Comparison of ENCODE assay signal across 27 cellular contexts in the genomic region with DNA sequence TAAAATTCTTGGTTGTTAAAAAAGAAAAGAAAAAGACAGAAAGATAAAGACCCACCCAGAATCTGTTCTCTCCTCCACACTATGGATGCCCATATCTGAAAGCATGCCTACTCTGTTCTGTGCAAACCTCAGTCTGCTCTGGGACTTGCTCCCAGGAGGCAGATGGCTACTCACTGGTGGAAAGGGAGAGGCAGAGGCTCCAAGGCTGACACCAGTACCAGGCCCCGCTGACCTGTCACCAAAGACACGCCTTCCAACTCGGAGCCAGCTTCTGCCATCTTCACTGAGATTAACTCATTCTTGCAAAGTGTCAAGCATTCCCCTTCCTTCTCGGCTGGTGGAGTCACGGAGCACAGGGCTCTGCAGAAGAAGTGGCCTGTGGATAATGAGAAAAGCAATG. TPM values are rescaled to one million over a fixed set of nuclear protein-coding genes. Genes with fewer than 3 reads are reported as not detected.
A peak's percentile ranks its signal among the peaks of the same experiment; 100 is the strongest.
DNase-seq lines count a peak whose midpoint lies in the region; ATAC-seq, FAIRE-seq and TF ChIP-seq lines count a peak whose summit lies in the region.
"Had no signal": no experiment of that assay in that cellular context is flagged by ENCODE, and none has a peak within 500 bp of the region (broad histone marks: within the 10 kb centered on the region; RNA-seq: fewer than 3 reads in every experiment).

No MANE protein-coding gene starts in this region.

- POLR2A ChIA-PET in WTC11 (lab: Charles Lee), result no interaction called here
- POLR2A ChIA-PET in H1 (lab: Charles Lee; ENCODE audit: partially characterized antibody), result no interaction called here

- no peak for FAIRE-seq in H1 (lab: Jason Lieb, UNC)
- FAIRE-seq: D721Med, GM18507, HepG2 had no signal

- H3K36me3 ChIP-seq in left ventricle myocardium inferior, result peaks cover 17% of the 10 kb centered on the region
- no peaks in the 10 kb centered on the region for H3K36me3 ChIP-seq in H1 (ENCODE audit: control insufficient read depth in 2 of 4, insufficient read depth in 4 of 4, low read length in 3 of 4)
- H3K36me3 ChIP-seq: HAP-1 had no signal

- 81% methylated on average over 5 of the region's 5 CpGs; no CpG with 5 or more reads in 1 of the 2 experiments for WGBS in H1 (ENCODE audit: extremely low coverage in 1 of 2, insufficient coverage in 1 of 2, insufficient read length in 1 of 2, insufficient replicate concordance in 2 of 2, low coverage in 1 of 2, low lambda C conversion rate in 2 of 2, missing lambda C conversion rate in 1 of 2), 2 experiments

- no peak overlapping the region for H3K4ac ChIP-seq in H1 (replicated peaks; ENCODE audit: insufficient read length, low read depth, low read length)

- H2AK5ac ChIP-seq in H1 (ENCODE audit: low read depth, low read length), result no peak overlapping the region

- H3K23me2 ChIP-seq in H1 (ENCODE audit: low read depth, low read length), result no peaks in the 10 kb centered on the region; the same call in 1 of the 2 replicates

- TF ChIP-seq POLR2A in H1 (IDR thresholded peaks at IDR 0.05; ENCODE audit: control extremely low read depth in 1 of 2, low read depth in 2 of 2, low read length in 2 of 2), result no peak

- intact Hi-C loops in left ventricle myocardium inferior (cut with micrococcal nuclease) (no loop called here), Right ventricle myocardium superior (cut with DNase I) (no loop called here)

- TF ChIP-seq EP300 in H1 (IDR thresholded peaks at IDR 0.05; ENCODE audit: borderline replicate concordance in 1 of 2, low read depth in 2 of 2, low read length in 2 of 2), result no peak

- no peak overlapping the region for H3K4me2 ChIP-seq in H1 (ENCODE audit: insufficient read depth in 1 of 2, low read depth in 2 of 2, low read length in 2 of 2)
- H3K4me2 ChIP-seq: GM23338 had no signal

- no peak overlapping the region for H4K5ac ChIP-seq in H1 (ENCODE audit: insufficient read length, low read depth, low read length)

- H3K27me3 ChIP-seq in left ventricle myocardium inferior (ENCODE audit: low read depth) (no peaks in the 10 kb centered on the region), H1 (replicated peaks in 1 of 4; ENCODE audit: control insufficient read depth in 3 of 4, extremely low read depth in 1 of 4, insufficient read depth in 3 of 4, low read length in 3 of 4) (no peaks in the 10 kb centered on the region)
- H3K27me3 ChIP-seq: SJSA1 had no signal

- peak overlapping the region; percentile 75 for H3K27ac ChIP-seq in left ventricle myocardium inferior (replicated peaks)
- H3K27ac ChIP-seq in H1 (ENCODE audit: low read depth, low read length), result no peak overlapping the region
- H3K27ac ChIP-seq in temporal lobe (ENCODE audit: low read depth, low read length), result peak overlapping the region; percentile 72
- H3K27ac ChIP-seq: SJSA1 had no signal

- H3K4me3 ChIP-seq in left ventricle myocardium inferior (no peak overlapping the region), H1 (ENCODE audit: extremely low read depth in 1 of 4, insufficient read depth in 2 of 4, low read depth in 3 of 4, low read length in 4 of 4) (no peak overlapping the region)
- H3K4me3 ChIP-seq: GM23338, HAP-1, SJSA1 had no signal

- H3K4me1 ChIP-seq in left ventricle myocardium inferior (peaks cover 46% of the 10 kb centered on the region), H1 (replicated peaks in 1 of 4; ENCODE audit: control insufficient read depth in 3 of 4, insufficient read depth in 4 of 4, low read length in 3 of 4) (no peaks in the 10 kb centered on the region)
- H3K4me1 ChIP-seq: HAP-1 had no signal

- H3K9ac ChIP-seq in H1 (replicated peaks in 1 of 4; ENCODE audit: extremely low read depth in 1 of 4, low read depth in 3 of 4, low read length in 3 of 4), result no peak overlapping the region

- 0 out of 2 replicates have a peak overlapping the region, but pooled peaks have one; percentile 58 for H2AFZ ChIP-seq in H1 (ENCODE audit: low read length)
- H2AFZ ChIP-seq: GM23338 had no signal

- no peak overlapping the region for H2BK12ac ChIP-seq in H1 (ENCODE audit: low read depth, low read length)

- no peak overlapping the region for H3K18ac ChIP-seq in H1 (ENCODE audit: extremely low read depth, low read length)

- 0 out of 2 replicates have a peak, but pooled peaks cover 2% of the 10 kb centered on the region for H3K79me1 ChIP-seq in H1 (ENCODE audit: low read depth, low read length)

- no peak for ATAC-seq in Right ventricle myocardium superior (ENCODE audit: poor library complexity)
- ATAC-seq in WTC11, result no peak
- no peak for ATAC-seq in GM21526 (IDR thresholded peaks at IDR 0.05; ENCODE audit: low FRiP score, unreplicated experiment)
- ATAC-seq: GM23338, HepG2, PC-3, Right ventricle myocardium inferior had no signal

- H3K4me3 Mint-ChIP-seq in WTC11 (no peak overlapping the region), osteocyte (ENCODE audit: unreplicated experiment) (no peak overlapping the region)
- H3K4me3 Mint-ChIP-seq: CD4-positive, alpha-beta T cell; GM23338; HFFc6 had no signal

- DNase-seq in left ventricle myocardium inferior (no peak), Right ventricle myocardium superior (no peak), WTC11 (ENCODE audit: low spot score) (no peak), H1 (ENCODE audit: low read depth in 1 of 2, low spot score in 2 of 2) (no peak), osteocyte (ENCODE audit: extremely low spot score, unreplicated experiment) (no peak), NCI-H2171 treated with DMSO at 0.1 percent for 48 hours (lab: John Stamatoyannopoulos, UW) (no peak)
- DNase-seq: 8988T; ACHN; CD4-positive, alpha-beta T cell; HFFc6; Karpas-422; NCI-H1105; NCI-H1436 treated with DMSO at 0.1 percent for 48 hours; NCI-H187 treated with DMSO at 0.1 percent for 48 hours; NCI-H446; NCI-H524 treated with DMSO at 0.1 percent for 48 hours; NCI-H774; PC-3 had no signal

- no peak overlapping the region for H2BK15ac ChIP-seq in H1 (ENCODE audit: low read length)

- H4K20me1 ChIP-seq in H1 (replicated peaks in 1 of 2; ENCODE audit: control insufficient read depth in 1 of 2, insufficient read depth in 2 of 2, low read length in 2 of 2), result no peaks in the 10 kb centered on the region

- H3K9me3 ChIP-seq in left ventricle myocardium inferior (replicated peaks), result no peaks in the 10 kb centered on the region
- no peaks in the 10 kb centered on the region for H3K9me3 ChIP-seq in H1 (ENCODE audit: insufficient read depth in 2 of 2, low read depth in 1 of 2, low read length in 1 of 2)
- H3K9me3 ChIP-seq: HAP-1, SJSA1 had no signal

- no peak overlapping the region for H2BK5ac ChIP-seq in H1 (ENCODE audit: low read depth, low read length)

- no peak overlapping the region for H2BK20ac ChIP-seq in H1 (ENCODE audit: low read length)

- no peaks in the 10 kb centered on the region; the same call in 1 of the 2 replicates for H3K27me3 Mint-ChIP-seq in WTC11 (ENCODE audit: low read depth)
- no peaks in the 10 kb centered on the region for H3K27me3 Mint-ChIP-seq in osteocyte (ENCODE audit: unreplicated experiment)

- no peaks in the 10 kb centered on the region for H3K79me2 ChIP-seq in H1 (ENCODE audit: control insufficient read depth in 1 of 2, insufficient read depth in 2 of 2, low read length in 2 of 2)

- H4K91ac ChIP-seq in H1 (replicated peaks; ENCODE audit: insufficient read length, low read length), result no peak overlapping the region

- peak overlapping the region; percentile 1; the same call in 1 of the 2 replicates for H3K27ac Mint-ChIP-seq in WTC11
- H3K27ac Mint-ChIP-seq in osteocyte (ENCODE audit: unreplicated experiment), result no peak overlapping the region
- H3K27ac Mint-ChIP-seq: CD4-positive, alpha-beta T cell; GM23338; HFFc6 had no signal

- no peak overlapping the region for H2BK120ac ChIP-seq in H1 (replicated peaks; ENCODE audit: low read depth, low read length)

- H3K36me3 Mint-ChIP-seq in WTC11 (no peaks in the 10 kb centered on the region), osteocyte (ENCODE audit: unreplicated experiment) (no peaks in the 10 kb centered on the region)

- H3K56ac ChIP-seq in H1 (replicated peaks; ENCODE audit: insufficient read length, low read depth, low read length), result no peak overlapping the region

- H3K4me1 Mint-ChIP-seq in WTC11 (no peaks in the 10 kb centered on the region), osteocyte (ENCODE audit: unreplicated experiment) (peaks cover 8% of the 10 kb centered on the region)
- H3K4me1 Mint-ChIP-seq: GM23338 had no signal

- no peak overlapping the region; the same call in 1 of the 2 replicates for H4K8ac ChIP-seq in H1 (ENCODE audit: extremely low read depth, insufficient read depth, low read length)

- TF ChIP-seq CTCF in left ventricle myocardium inferior (IDR thresholded peaks at IDR 0.05; ENCODE audit: borderline replicate concordance), result no peak
- no peak for TF ChIP-seq CTCF in WTC11 (IDR thresholded peaks at IDR 0.05)
- no peak for TF ChIP-seq CTCF in H1 (IDR thresholded peaks at IDR 0.05; ENCODE audit: control extremely low read depth in 1 of 3, insufficient read depth in 1 of 3, low read depth in 1 of 3, low read length in 3 of 3)
- no peak for TF ChIP-seq CTCF in osteocyte (IDR thresholded peaks at IDR 0.05)

- CTCF ChIA-PET in WTC11 (lab: Charles Lee) (interaction anchor here (2.0 kb wide), 1 partner anchor 74 kb away, joined by 6 read pairs; no protein-coding TSS in a partner anchor), H1 (lab: Charles Lee; ENCODE audit: partially characterized antibody) (no interaction called here)

- no peak overlapping the region for H3K14ac ChIP-seq in H1 (ENCODE audit: insufficient read length)

- TF ChIP-seq RAD21 in H1 (IDR thresholded peaks at IDR 0.05 in 1 of 2, conservative IDR thresholded peaks at IDR 0.05 in 1 of 2; ENCODE audit: low read depth in 2 of 2, low read length in 2 of 2), result no peak

- H3K9me3 Mint-ChIP-seq in WTC11 (no peaks in the 10 kb centered on the region), osteocyte (ENCODE audit: unreplicated experiment) (no peaks in the 10 kb centered on the region)
- H3K9me3 Mint-ChIP-seq: CD4-positive, alpha-beta T cell; GM23338; HFFc6 had no signal

- no peak overlapping the region for H3K23ac ChIP-seq in H1 (ENCODE audit: insufficient read length)

TF ChIP-seq in H1, 55 proteins besides CTCF, POLR2A, EP300 and RAD21 (continues in another document):
- TF ChIP-seq BACH1 (IDR thresholded peaks at IDR 0.05; ENCODE audit: low read length), result no peak

RNA-seq across cellular contexts. Expression of a gene that starts 21.6 kb away (rescaled TPM):
- 9.4 TPM for total RNA-seq in left ventricle myocardium inferior
- total RNA-seq in Right ventricle myocardium superior, result 16.7 TPM
- 0.18 to 0.78 TPM (median 0.61 TPM) in 3 replicates for total RNA-seq in WTC11 (2021)
- total RNA-seq in H1 (2021; fragmentation: NEBNext Ultra II Directional; extraction: Animal tissue kit (Norgen Biotek cat#: 25700)), result 0.77 and 0.80 TPM in 2 replicates
- polyA plus RNA-seq in H1 (2011; rRNA removed), result 0.11 and 0.27 TPM in 2 replicates
- polyA plus RNA-seq in H1 (2011; cell fraction: cytosol; rRNA removed), result 0.10 TPM
- 0.10 TPM for polyA plus RNA-seq in H1 (2011; cell fraction: nucleus; rRNA removed)
- polyA plus RNA-seq in H1 (2012, experiment 1 of 2), result 0.04 to 0.39 TPM (median 0.14 TPM) in 4 replicates
- polyA plus RNA-seq in H1 (2012, experiment 2 of 2), result 0.10 TPM
- 0.28 TPM for polyA plus RNA-seq in H1 (2013, experiment 1 of 2)
- 0.24 TPM for polyA plus RNA-seq in H1 (2013, experiment 2 of 2)
- 0.16 and 0.49 TPM in 2 replicates for polyA minus RNA-seq in H1 (2011; rRNA and poly(A)+ RNA removed)
- polyA minus RNA-seq in H1 (2011; cell fraction: cytosol; rRNA and poly(A)+ RNA removed), result not detected
- 0.40 TPM for polyA minus RNA-seq in H1 (2011; cell fraction: nucleus; rRNA and poly(A)+ RNA removed)
- 0.49 TPM for total RNA-seq in temporal lobe
- 0.83 and 1.1 TPM in 2 replicates for total RNA-seq in osteocyte
- total RNA-seq: CD4-positive, alpha-beta T cell had no signal
